In the genomic region with DNA sequence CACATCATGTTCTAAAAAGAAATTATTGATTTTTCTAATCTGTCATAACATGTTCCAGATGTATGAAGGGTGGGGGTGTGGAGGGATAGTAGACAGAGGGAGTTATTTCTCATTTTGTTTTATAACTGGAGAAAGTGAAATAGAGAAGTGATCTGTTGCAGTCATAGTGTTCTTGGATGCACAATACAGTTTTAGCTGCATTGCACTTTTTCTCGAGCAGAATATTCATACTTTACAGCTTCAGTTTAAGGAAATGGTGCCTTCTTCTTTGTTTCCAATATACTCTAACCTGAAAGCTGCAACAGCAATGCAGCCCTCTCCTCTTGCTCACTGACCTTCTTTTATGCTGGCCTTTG, we compare ENCODE assay signal across 2 cellular contexts.
TF ChIP-seq lines count a peak whose summit lies in the region.

No MANE protein-coding gene starts in this region.

TF ChIP-seq in GM23338, 12 proteins besides CTCF, POLR2A, EP300 and RAD21 (continues in another document):
- TF ChIP-seq, protein P1, sequence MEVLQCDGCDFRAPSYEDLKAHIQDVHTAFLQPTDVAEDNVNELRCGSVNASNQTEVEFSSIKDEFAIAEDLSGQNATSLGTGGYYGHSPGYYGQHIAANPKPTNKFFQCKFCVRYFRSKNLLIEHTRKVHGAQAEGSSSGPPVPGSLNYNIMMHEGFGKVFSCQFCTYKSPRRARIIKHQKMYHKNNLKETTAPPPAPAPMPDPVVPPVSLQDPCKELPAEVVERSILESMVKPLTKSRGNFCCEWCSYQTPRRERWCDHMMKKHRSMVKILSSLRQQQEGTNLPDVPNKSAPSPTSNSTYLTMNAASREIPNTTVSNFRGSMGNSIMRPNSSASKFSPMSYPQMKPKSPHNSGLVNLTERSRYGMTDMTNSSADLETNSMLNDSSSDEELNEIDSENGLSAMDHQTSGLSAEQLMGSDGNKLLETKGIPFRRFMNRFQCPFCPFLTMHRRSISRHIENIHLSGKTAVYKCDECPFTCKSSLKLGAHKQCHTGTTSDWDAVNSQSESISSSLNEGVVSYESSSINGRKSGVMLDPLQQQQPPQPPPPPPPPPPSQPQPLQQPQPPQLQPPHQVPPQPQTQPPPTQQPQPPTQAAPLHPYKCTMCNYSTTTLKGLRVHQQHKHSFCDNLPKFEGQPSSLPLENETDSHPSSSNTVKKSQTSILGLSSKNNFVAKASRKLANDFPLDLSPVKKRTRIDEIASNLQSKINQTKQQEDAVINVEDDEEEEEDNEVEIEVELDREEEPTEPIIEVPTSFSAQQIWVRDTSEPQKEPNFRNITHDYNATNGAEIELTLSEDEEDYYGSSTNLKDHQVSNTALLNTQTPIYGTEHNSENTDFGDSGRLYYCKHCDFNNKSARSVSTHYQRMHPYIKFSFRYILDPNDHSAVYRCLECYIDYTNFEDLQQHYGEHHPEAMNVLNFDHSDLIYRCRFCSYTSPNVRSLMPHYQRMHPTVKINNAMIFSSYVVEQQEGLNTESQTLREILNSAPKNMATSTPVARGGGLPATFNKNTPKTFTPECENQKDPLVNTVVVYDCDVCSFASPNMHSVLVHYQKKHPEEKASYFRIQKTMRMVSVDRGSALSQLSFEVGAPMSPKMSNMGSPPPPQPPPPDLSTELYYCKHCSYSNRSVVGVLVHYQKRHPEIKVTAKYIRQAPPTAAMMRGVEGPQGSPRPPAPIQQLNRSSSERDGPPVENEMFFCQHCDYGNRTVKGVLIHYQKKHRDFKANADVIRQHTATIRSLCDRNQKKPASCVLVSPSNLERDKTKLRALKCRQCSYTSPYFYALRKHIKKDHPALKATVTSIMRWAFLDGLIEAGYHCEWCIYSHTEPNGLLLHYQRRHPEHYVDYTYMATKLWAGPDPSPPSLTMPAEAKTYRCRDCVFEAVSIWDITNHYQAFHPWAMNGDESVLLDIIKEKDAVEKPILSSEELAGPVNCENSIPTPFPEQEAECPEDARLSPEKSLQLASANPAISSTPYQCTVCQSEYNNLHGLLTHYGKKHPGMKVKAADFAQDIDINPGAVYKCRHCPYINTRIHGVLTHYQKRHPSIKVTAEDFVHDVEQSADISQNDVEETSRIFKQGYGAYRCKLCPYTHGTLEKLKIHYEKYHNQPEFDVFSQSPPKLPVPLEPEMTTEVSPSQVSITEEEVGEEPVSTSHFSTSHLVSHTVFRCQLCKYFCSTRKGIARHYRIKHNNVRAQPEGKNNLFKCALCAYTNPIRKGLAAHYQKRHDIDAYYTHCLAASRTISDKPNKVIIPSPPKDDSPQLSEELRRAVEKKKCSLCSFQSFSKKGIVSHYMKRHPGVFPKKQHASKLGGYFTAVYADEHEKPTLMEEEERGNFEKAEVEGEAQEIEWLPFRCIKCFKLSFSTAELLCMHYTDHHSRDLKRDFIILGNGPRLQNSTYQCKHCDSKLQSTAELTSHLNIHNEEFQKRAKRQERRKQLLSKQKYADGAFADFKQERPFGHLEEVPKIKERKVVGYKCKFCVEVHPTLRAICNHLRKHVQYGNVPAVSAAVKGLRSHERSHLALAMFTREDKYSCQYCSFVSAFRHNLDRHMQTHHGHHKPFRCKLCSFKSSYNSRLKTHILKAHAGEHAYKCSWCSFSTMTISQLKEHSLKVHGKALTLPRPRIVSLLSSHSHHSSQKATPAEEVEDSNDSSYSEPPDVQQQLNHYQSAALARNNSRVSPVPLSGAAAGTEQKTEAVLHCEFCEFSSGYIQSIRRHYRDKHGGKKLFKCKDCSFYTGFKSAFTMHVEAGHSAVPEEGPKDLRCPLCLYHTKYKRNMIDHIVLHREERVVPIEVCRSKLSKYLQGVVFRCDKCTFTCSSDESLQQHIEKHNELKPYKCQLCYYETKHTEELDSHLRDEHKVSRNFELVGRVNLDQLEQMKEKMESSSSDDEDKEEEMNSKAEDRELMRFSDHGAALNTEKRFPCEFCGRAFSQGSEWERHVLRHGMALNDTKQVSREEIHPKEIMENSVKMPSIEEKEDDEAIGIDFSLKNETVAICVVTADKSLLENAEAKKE (CRISPR knock-in tag; IDR thresholded peaks at IDR 0.05), result no peak
- TF ChIP-seq EZH2 (IDR thresholded peaks at IDR 0.05; ENCODE audit: low read depth, unreplicated experiment) (no peak), CREB1 (CRISPR knock-in tag; IDR thresholded peaks at IDR 0.05; ENCODE audit: low read depth) (no peak), JUNB (IDR thresholded peaks at IDR 0.05; ENCODE audit: unreplicated experiment) (no peak), POLR2AphosphoS5 (IDR thresholded peaks at IDR 0.05; ENCODE audit: low read depth) (no peak), STAT1 (IDR thresholded peaks at IDR 0.05; ENCODE audit: unreplicated experiment) (no peak), REST (IDR thresholded peaks at IDR 0.05; ENCODE audit: unreplicated experiment) (no peak), ZNF114 (CRISPR knock-in tag; IDR thresholded peaks at IDR 0.05) (no peak), EZH2phosphoT487 (IDR thresholded peaks at IDR 0.05; ENCODE audit: unreplicated experiment) (no peak), NANOG (IDR thresholded peaks at IDR 0.05; ENCODE audit: borderline replicate concordance) (no peak)
- TF ChIP-seq, protein P2, sequence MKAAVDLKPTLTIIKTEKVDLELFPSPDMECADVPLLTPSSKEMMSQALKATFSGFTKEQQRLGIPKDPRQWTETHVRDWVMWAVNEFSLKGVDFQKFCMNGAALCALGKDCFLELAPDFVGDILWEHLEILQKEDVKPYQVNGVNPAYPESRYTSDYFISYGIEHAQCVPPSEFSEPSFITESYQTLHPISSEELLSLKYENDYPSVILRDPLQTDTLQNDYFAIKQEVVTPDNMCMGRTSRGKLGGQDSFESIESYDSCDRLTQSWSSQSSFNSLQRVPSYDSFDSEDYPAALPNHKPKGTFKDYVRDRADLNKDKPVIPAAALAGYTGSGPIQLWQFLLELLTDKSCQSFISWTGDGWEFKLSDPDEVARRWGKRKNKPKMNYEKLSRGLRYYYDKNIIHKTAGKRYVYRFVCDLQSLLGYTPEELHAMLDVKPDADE (IDR thresholded peaks at IDR 0.05), result no peak

TF ChIP-seq in H1, 55 proteins besides CTCF, POLR2A, EP300 and RAD21:
- TF ChIP-seq TAF7 (optimal IDR thresholded peaks at IDR 0.05; ENCODE audit: borderline replicate concordance, low read depth, low read length) (no peak), HDAC2 (IDR thresholded peaks at IDR 0.05; ENCODE audit: borderline replicate concordance in 1 of 2, low read depth in 2 of 2, low read length in 2 of 2) (no peak)
